12 cellular contexts compared by ENCODE assay signal in the genomic region with DNA sequence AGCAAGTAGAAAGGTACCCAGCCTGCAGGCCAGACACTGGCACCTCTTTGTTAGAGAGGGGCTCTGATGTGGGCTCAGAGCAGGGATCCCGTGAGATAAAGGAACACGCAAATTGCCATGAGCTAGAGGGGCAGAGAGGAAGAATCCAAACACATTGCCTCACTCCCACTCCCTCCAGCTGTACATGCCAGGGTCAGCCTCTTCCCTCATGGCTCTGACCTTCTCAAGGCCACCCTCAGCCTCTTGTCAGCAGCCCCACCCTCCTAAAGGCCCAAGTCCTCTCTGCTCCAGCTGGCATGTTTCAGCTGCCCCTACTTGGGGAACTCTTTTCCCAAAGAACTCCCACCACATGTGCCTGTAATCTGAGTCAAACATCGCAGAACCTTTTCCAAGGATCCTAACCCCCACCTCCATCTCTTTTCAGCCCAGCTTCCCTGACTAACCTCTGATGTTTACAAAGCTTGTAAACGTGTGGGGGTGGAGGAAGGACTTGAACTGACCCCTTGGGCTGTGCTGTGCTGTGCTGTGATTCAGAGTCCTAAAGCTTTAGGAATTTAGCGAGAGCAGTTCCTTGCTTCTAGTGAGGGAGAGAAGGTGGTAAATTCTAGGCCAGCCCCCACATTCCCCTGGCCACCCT. TPM values are rescaled to one million over a fixed set of nuclear protein-coding genes. Genes with fewer than 3 reads are reported as not detected.
DNase-seq lines count a peak whose midpoint lies in the region; ATAC-seq, FAIRE-seq and TF ChIP-seq lines count a peak whose summit lies in the region.
"Had no signal": no experiment of that assay in that cellular context is flagged by ENCODE, and none has a peak within 500 bp of the region (broad histone marks: within the 10 kb centered on the region; RNA-seq: fewer than 3 reads in every experiment).

No MANE protein-coding gene starts in this region.

- 0% methylated on average over 5 of the region's 5 CpGs for WGBS in HepG2 (ENCODE audit: low lambda C conversion rate)
- 20 to 39% methylated on average over 5 of the region's 5 CpGs for WGBS in tibial nerve, 2 donors

- ATAC-seq in HepG2, result peak; percentile 25
- ATAC-seq in lower lobe of right lung, result no peak
- ATAC-seq: mucosa of descending colon had no signal

- peak overlapping the region; percentile 63 for H3K4me2 ChIP-seq in HepG2 (ENCODE audit: low read depth, low read length)

- TF ChIP-seq POLR2A in HepG2 (IDR thresholded peaks at IDR 0.05; ENCODE audit: insufficient read depth in 1 of 2, low read depth in 2 of 2, low read length in 2 of 2) (no peak), tibial nerve (IDR thresholded peaks at IDR 0.05) (no peak)

- no TSS peak for BruUV-seq in HepG2 (replicated peaks; lab: Mats Ljungman, UMichigan)

- DNase-seq in HT1080 (ENCODE audit: low read depth) (peak; percentile 42), bronchial epithelial cell (ENCODE audit: low read depth) (peak; percentile 79), HepG2 (ENCODE audit: low spot score) (peak; percentile 34), tibial nerve (ENCODE audit: low spot score in 2 of 2) (no peak), lower lobe of right lung (no peak), midbrain (lab: John Stamatoyannopoulos, UW) (no peak), WERI-Rb-1 (no peak), NCI-H187 (lab: John Stamatoyannopoulos, UW) (no peak)
- DNase-seq: activated CD4-positive, alpha-beta memory T cell treated with anti-CD3 and anti-CD28 coated beads, Interleukin-2, amount 10 ng/mL, durations not matched to agents 7 days and 5 days; mucosa of descending colon; stimulated activated CD4-positive, alpha-beta T cell treated with anti-CD3 and anti-CD28 coated beads, Interleukin-2, amount 100 ng/mL, for 24 hours had no signal

- TF ChIP-seq CTCF in bronchial epithelial cell (IDR thresholded peaks at IDR 0.05; ENCODE audit: insufficient read depth, low read length, severe bottlenecking), result no peak
- TF ChIP-seq CTCF in HepG2 (CRISPR knock-in tag; IDR thresholded peaks at IDR 0.05), result no peak
- no peak for TF ChIP-seq CTCF in tibial nerve (IDR thresholded peaks at IDR 0.05)
- TF ChIP-seq CTCF in lower lobe of right lung (IDR thresholded peaks at IDR 0.05), result no peak
- TF ChIP-seq CTCF in WERI-Rb-1 (IDR thresholded peaks at IDR 0.05; ENCODE audit: low read depth, low read length), result no peak

- no peak for FAIRE-seq in bronchial epithelial cell (lab: Jason Lieb, UNC)
- FAIRE-seq in HepG2 (lab: Jason Lieb, UNC), result peak; percentile 77

- H3K27ac ChIP-seq in HepG2 (ENCODE audit: extremely low read length, insufficient read depth, low read length), result no peak overlapping the region
- peak overlapping the region in 3 of 4 donors; percentile 23 to 80 (median 59) for H3K27ac ChIP-seq in tibial nerve
- no peak overlapping the region for H3K27ac ChIP-seq in lower lobe of right lung
- H3K27ac ChIP-seq in WERI-Rb-1, result no peak overlapping the region
- H3K27ac ChIP-seq: suprapubic skin had no signal

- CTCF ChIA-PET in HepG2 (lab: Yijun Ruan, JAX; ENCODE audit: low intra/inter-chr PET ratio, low total read pairs), result no interaction called here

- H4K20me1 ChIP-seq in HepG2 (ENCODE audit: insufficient read depth, low read length), result no peaks in the 10 kb centered on the region

- TF ChIP-seq EP300 in HepG2 (IDR thresholded peaks at IDR 0.05; ENCODE audit: low read depth in 2 of 2, low read length in 2 of 2) (peak in 1 of 2 experiments; percentile 40; a peak in 1 of 4 replicates), HepG2 (CRISPR knock-in tag; IDR thresholded peaks at IDR 0.05; ENCODE audit: borderline replicate concordance) (peak; percentile 66; the same call in 1 of the 2 replicates), tibial nerve (IDR thresholded peaks at IDR 0.05) (no peak)

- H3K36me3 ChIP-seq in bronchial epithelial cell (ENCODE audit: control insufficient read depth, insufficient read depth, low read length) (no peaks in the 10 kb centered on the region), HepG2 (replicated peaks in 1 of 2; ENCODE audit: control insufficient read depth in 1 of 2, insufficient read depth in 2 of 2, low read length in 2 of 2) (no peaks in the 10 kb centered on the region), tibial nerve (no peaks in the 10 kb centered on the region), lower lobe of right lung (no peaks in the 10 kb centered on the region), WERI-Rb-1 (no peaks in the 10 kb centered on the region)
- H3K36me3 ChIP-seq: suprapubic skin had no signal

- POLR2A ChIA-PET in HepG2 (lab: Yijun Ruan, JAX), result interaction anchor here (0.6 to 2.5 kb wide), 4 partner anchors 21 to 98 kb away, joined by 3 to 11 read pairs (median 4); a partner anchor contains a TSS

- H3K79me2 ChIP-seq in HepG2 (ENCODE audit: insufficient read depth, low read length), result no peaks in the 10 kb centered on the region

- in situ Hi-C loops in HepG2 (cut with HindIII; ENCODE audit: extremely low pct_ligation_motif_present, low pct_unique_long_range_greater_than_20kb), result no loop called here

- TF ChIP-seq RAD21 in HepG2 (CRISPR knock-in tag; IDR thresholded peaks at IDR 0.05), result no peak

- H2AFZ ChIP-seq in HepG2 (ENCODE audit: low read length), result no peak overlapping the region

- H3K4me3 ChIP-seq in bronchial epithelial cell (ENCODE audit: low read depth, low read length) (no peak overlapping the region), HepG2 (replicated peaks in 1 of 3; ENCODE audit: insufficient read depth in 1 of 3, low read depth in 2 of 3, low read length in 3 of 3) (peak overlapping the region in 1 of 3 experiments; percentile 36; a peak in 1 of 6 replicates), tibial nerve (no peak overlapping the region), lower lobe of right lung (no peak overlapping the region), WERI-Rb-1 (ENCODE audit: low read depth, low read length) (no peak overlapping the region)
- H3K4me3 ChIP-seq: mucosa of descending colon, suprapubic skin had no signal

- H3K4me1 ChIP-seq in HepG2 (ENCODE audit: insufficient read depth, low read length) (peaks cover 57% of the 10 kb centered on the region), tibial nerve (peaks cover 0 to 45% (median 9%) of the 10 kb centered on the region in 4 donors), lower lobe of right lung (peaks cover 23% of the 10 kb centered on the region)

- H3K27me3 ChIP-seq in bronchial epithelial cell (ENCODE audit: control insufficient read depth, insufficient read depth, low read length) (no peaks in the 10 kb centered on the region), HepG2 (ENCODE audit: control insufficient read depth in 1 of 2, insufficient read depth in 2 of 2, low read length in 2 of 2) (peaks cover 0 to 22% of the 10 kb centered on the region in 2 experiments; a peak in 3 of 5 replicates), tibial nerve (no peaks in the 10 kb centered on the region), lower lobe of right lung (ENCODE audit: low read depth) (no peaks in the 10 kb centered on the region), WERI-Rb-1 (ENCODE audit: insufficient read depth, low read depth, severe bottlenecking) (no peaks in the 10 kb centered on the region)
- H3K27me3 ChIP-seq: suprapubic skin had no signal

- H3K9me3 ChIP-seq in HepG2 (ENCODE audit: low read length) (no peaks in the 10 kb centered on the region), tibial nerve (no peaks in the 10 kb centered on the region), lower lobe of right lung (no peaks in the 10 kb centered on the region), WERI-Rb-1 (ENCODE audit: severe bottlenecking) (peaks cover under 1% of the 10 kb centered on the region)
- H3K9me3 ChIP-seq: mucosa of descending colon, suprapubic skin had no signal

- intact Hi-C loops in HepG2 (cut with micrococcal nuclease; ENCODE audit: unreplicated experiment), result no loop called here
- intact Hi-C loops in lower lobe of right lung (cut with DNase I), result no loop called here

- peak overlapping the region; percentile 38 for H3K9ac ChIP-seq in HepG2 (ENCODE audit: insufficient read depth, low read depth, low read length)

RNA-seq across cellular contexts. Expression of a gene that starts 7.4 kb away (rescaled TPM):
- total RNA-seq in HT1080 (2014; rRNA removed; shearing (Covaris generic)), result 13.3 and 15.1 TPM in 2 replicates
- 12.1 and 12.3 TPM in 2 replicates for polyA plus RNA-seq in HT1080 (2015; cell fraction: cytosol; rRNA removed)
- 35.7 and 47.5 TPM in 2 replicates for polyA plus RNA-seq in HT1080 (2015; cell fraction: nucleus; rRNA removed)
- total RNA-seq in bronchial epithelial cell, result 7.4 and 8.6 TPM in 2 replicates
- 0.29 TPM in 1 of 2 replicates, not detected in the other for total RNA-seq in HepG2 (2016; rRNA removed; fragmentation: Illumina TruSeq; extraction: Trizol)
- not detected in 2 replicates for total RNA-seq in HepG2 (2016; cell fraction: cytosol; rRNA removed; fragmentation: Illumina TruSeq; extraction: Trizol; ENCODE audit: low read depth)
- total RNA-seq in HepG2 (2016; cell fraction: insoluble cytoplasmic fraction; rRNA removed; fragmentation: Illumina TruSeq; extraction: Trizol), result 0.24 and 0.25 TPM in 2 replicates
- 0.31 and 0.48 TPM in 2 replicates for total RNA-seq in HepG2 (2016; cell fraction: membrane; rRNA removed; fragmentation: Illumina TruSeq; extraction: Trizol)
- total RNA-seq in HepG2 (2016; cell fraction: nucleus; rRNA removed; fragmentation: Illumina TruSeq; extraction: Trizol), result 0.16 TPM in 1 of 2 replicates, not detected in the other
- polyA plus RNA-seq in HepG2 (2011; rRNA removed), result 0.54 and 0.88 TPM in 2 replicates
- 0.27 and 0.38 TPM in 2 replicates for polyA plus RNA-seq in HepG2 (2011; cell fraction: cytosol; rRNA removed)
- polyA plus RNA-seq in HepG2 (2011; cell fraction: nucleus; rRNA removed), result 1.9 and 2.8 TPM in 2 replicates
- 0.31 and 0.96 TPM in 2 replicates for polyA plus RNA-seq in HepG2 (2012)
- polyA plus RNA-seq in HepG2 (2016; cell fraction: cytosol; fragmentation: Illumina TruSeq; extraction: Trizol; ENCODE audit: low read depth), result 0.18 and 0.26 TPM in 2 replicates
- 0.09 and 0.19 TPM in 2 replicates for polyA plus RNA-seq in HepG2 (2016; cell fraction: insoluble cytoplasmic fraction; fragmentation: Illumina TruSeq; extraction: Trizol; ENCODE audit: low read depth)
- 0.48 TPM in 1 of 2 replicates, not detected in the other for polyA plus RNA-seq in HepG2 (2016; cell fraction: membrane; fragmentation: Illumina TruSeq; extraction: Trizol; ENCODE audit: low read depth)
- polyA plus RNA-seq in HepG2 (2016; cell fraction: nucleus; fragmentation: Illumina TruSeq; extraction: Trizol; ENCODE audit: insufficient read depth, low read depth), result 1.0 and 1.1 TPM in 2 replicates
- 0.36 and 23.6 TPM in 2 replicates for polyA minus RNA-seq in HepG2 (2011; rRNA and poly(A)+ RNA removed; ENCODE audit: low replicate concordance)
- polyA minus RNA-seq in HepG2 (2011; cell fraction: cytosol; rRNA and poly(A)+ RNA removed), result not detected in 2 replicates
- polyA minus RNA-seq in HepG2 (2011; cell fraction: nucleus; rRNA and poly(A)+ RNA removed), result 0.87 and 1.2 TPM in 2 replicates
- total RNA-seq in tibial nerve, result 10 to 100 TPM in 3 of 4 donors, 1 to 10 TPM in 1; 9.8 to 31.2 (median 20.7) TPM
- total RNA-seq in lower lobe of right lung, result 23.5 TPM

RNA-seq across cellular contexts. Expression of a gene that starts 22.0 kb away (rescaled TPM):
- 14.5 and 15.6 TPM in 2 replicates for total RNA-seq in HT1080 (2014; rRNA removed; shearing (Covaris generic))
- 11.9 and 12.3 TPM in 2 replicates for polyA plus RNA-seq in HT1080 (2015; cell fraction: cytosol; rRNA removed)
- polyA plus RNA-seq in HT1080 (2015; cell fraction: nucleus; rRNA removed), result 40.2 and 40.3 TPM in 2 replicates
- 13.4 and 32.6 TPM in 2 replicates for total RNA-seq in bronchial epithelial cell
- total RNA-seq in HepG2 (2016; rRNA removed; fragmentation: Illumina TruSeq; extraction: Trizol), result 6.8 and 10.6 TPM in 2 replicates
- 1.0 and 1.9 TPM in 2 replicates for total RNA-seq in HepG2 (2016; cell fraction: cytosol; rRNA removed; fragmentation: Illumina TruSeq; extraction: Trizol; ENCODE audit: low read depth)
- 6.2 and 13.4 TPM in 2 replicates for total RNA-seq in HepG2 (2016; cell fraction: insoluble cytoplasmic fraction; rRNA removed; fragmentation: Illumina TruSeq; extraction: Trizol)
- 4.6 and 4.7 TPM in 2 replicates for total RNA-seq in HepG2 (2016; cell fraction: membrane; rRNA removed; fragmentation: Illumina TruSeq; extraction: Trizol)
- total RNA-seq in HepG2 (2016; cell fraction: nucleus; rRNA removed; fragmentation: Illumina TruSeq; extraction: Trizol), result 14.5 and 16.8 TPM in 2 replicates
- polyA plus RNA-seq in HepG2 (2011; rRNA removed), result 11.8 and 15.4 TPM in 2 replicates
- 9.2 and 11.5 TPM in 2 replicates for polyA plus RNA-seq in HepG2 (2011; cell fraction: cytosol; rRNA removed)
- 54.8 and 59.8 TPM in 2 replicates for polyA plus RNA-seq in HepG2 (2011; cell fraction: nucleus; rRNA removed)
- 9.1 and 10.5 TPM in 2 replicates for polyA plus RNA-seq in HepG2 (2012)
- 0.58 and 0.87 TPM in 2 replicates for polyA plus RNA-seq in HepG2 (2016; cell fraction: cytosol; fragmentation: Illumina TruSeq; extraction: Trizol; ENCODE audit: low read depth)
- 4.3 and 5.7 TPM in 2 replicates for polyA plus RNA-seq in HepG2 (2016; cell fraction: insoluble cytoplasmic fraction; fragmentation: Illumina TruSeq; extraction: Trizol; ENCODE audit: low read depth)
- polyA plus RNA-seq in HepG2 (2016; cell fraction: membrane; fragmentation: Illumina TruSeq; extraction: Trizol; ENCODE audit: low read depth), result 1.6 and 2.5 TPM in 2 replicates
- polyA plus RNA-seq in HepG2 (2016; cell fraction: nucleus; fragmentation: Illumina TruSeq; extraction: Trizol; ENCODE audit: insufficient read depth, low read depth), result 29.2 and 33.7 TPM in 2 replicates
- polyA minus RNA-seq in HepG2 (2011; rRNA and poly(A)+ RNA removed; ENCODE audit: low replicate concordance), result 48.0 and 70.3 TPM in 2 replicates
- polyA minus RNA-seq in HepG2 (2011; cell fraction: cytosol; rRNA and poly(A)+ RNA removed), result 17.7 and 22.5 TPM in 2 replicates
- polyA minus RNA-seq in HepG2 (2011; cell fraction: nucleus; rRNA and poly(A)+ RNA removed), result 21.5 and 22.5 TPM in 2 replicates
- 10 to 100 TPM; 53.3 to 74.7 (median 57.1) TPM for total RNA-seq in tibial nerve
- 42.7 TPM for total RNA-seq in lower lobe of right lung

RNA-seq across cellular contexts. Expression of a gene that starts 41.0 kb away (rescaled TPM):
- total RNA-seq in HT1080 (2014; rRNA removed; shearing (Covaris generic)), result 82.8 and 90.7 TPM in 2 replicates
- polyA plus RNA-seq in HT1080 (2015; cell fraction: cytosol; rRNA removed), result 48.9 and 52.6 TPM in 2 replicates
- polyA plus RNA-seq in HT1080 (2015; cell fraction: nucleus; rRNA removed), result 111 and 126 TPM in 2 replicates
- total RNA-seq in bronchial epithelial cell, result 68.7 and 81.2 TPM in 2 replicates
- total RNA-seq in HepG2 (2016; rRNA removed; fragmentation: Illumina TruSeq; extraction: Trizol), result 81.5 and 90.0 TPM in 2 replicates
- total RNA-seq in HepG2 (2016; cell fraction: cytosol; rRNA removed; fragmentation: Illumina TruSeq; extraction: Trizol; ENCODE audit: low read depth), result 13.0 and 13.4 TPM in 2 replicates
- total RNA-seq in HepG2 (2016; cell fraction: insoluble cytoplasmic fraction; rRNA removed; fragmentation: Illumina TruSeq; extraction: Trizol), result 81.4 and 90.7 TPM in 2 replicates
- total RNA-seq in HepG2 (2016; cell fraction: membrane; rRNA removed; fragmentation: Illumina TruSeq; extraction: Trizol), result 17.1 and 20.2 TPM in 2 replicates
- total RNA-seq in HepG2 (2016; cell fraction: nucleus; rRNA removed; fragmentation: Illumina TruSeq; extraction: Trizol), result 66.5 and 79.7 TPM in 2 replicates
- polyA plus RNA-seq in HepG2 (2011; rRNA removed), result 35.7 and 42.2 TPM in 2 replicates
- 28.4 and 30.1 TPM in 2 replicates for polyA plus RNA-seq in HepG2 (2011; cell fraction: cytosol; rRNA removed)
- polyA plus RNA-seq in HepG2 (2011; cell fraction: nucleus; rRNA removed), result 114 and 128 TPM in 2 replicates
- 43.8 and 55.5 TPM in 2 replicates for polyA plus RNA-seq in HepG2 (2012)
- 2.6 and 3.7 TPM in 2 replicates for polyA plus RNA-seq in HepG2 (2016; cell fraction: cytosol; fragmentation: Illumina TruSeq; extraction: Trizol; ENCODE audit: low read depth)
- polyA plus RNA-seq in HepG2 (2016; cell fraction: insoluble cytoplasmic fraction; fragmentation: Illumina TruSeq; extraction: Trizol; ENCODE audit: low read depth), result 62.7 and 67.1 TPM in 2 replicates
- 8.1 and 9.8 TPM in 2 replicates for polyA plus RNA-seq in HepG2 (2016; cell fraction: membrane; fragmentation: Illumina TruSeq; extraction: Trizol; ENCODE audit: low read depth)
- 132 TPM in 2 replicates for polyA plus RNA-seq in HepG2 (2016; cell fraction: nucleus; fragmentation: Illumina TruSeq; extraction: Trizol; ENCODE audit: insufficient read depth, low read depth)
- 29.9 and 100 TPM in 2 replicates for polyA minus RNA-seq in HepG2 (2011; rRNA and poly(A)+ RNA removed; ENCODE audit: low replicate concordance)
- polyA minus RNA-seq in HepG2 (2011; cell fraction: cytosol; rRNA and poly(A)+ RNA removed), result 11.7 and 12.4 TPM in 2 replicates
- polyA minus RNA-seq in HepG2 (2011; cell fraction: nucleus; rRNA and poly(A)+ RNA removed), result 55.9 and 69.0 TPM in 2 replicates
- total RNA-seq in tibial nerve, result 10 to 100 TPM; 40.9 to 73.7 (median 49.8) TPM
- 76.8 TPM for total RNA-seq in lower lobe of right lung

RNA-seq across cellular contexts. Expression of a gene that starts 54.7 kb away (rescaled TPM):
- total RNA-seq in HT1080 (2014; rRNA removed; shearing (Covaris generic)), result 0.07 and 0.11 TPM in 2 replicates
- 0.41 and 0.60 TPM in 2 replicates for polyA plus RNA-seq in HT1080 (2015; cell fraction: cytosol; rRNA removed)
- polyA plus RNA-seq in HT1080 (2015; cell fraction: nucleus; rRNA removed), result 0.76 and 4.4 TPM in 2 replicates
- total RNA-seq in bronchial epithelial cell, result 2.9 and 4.5 TPM in 2 replicates
- total RNA-seq in HepG2 (2016; rRNA removed; fragmentation: Illumina TruSeq; extraction: Trizol), result 1.8 and 2.2 TPM in 2 replicates
- total RNA-seq in HepG2 (2016; cell fraction: cytosol; rRNA removed; fragmentation: Illumina TruSeq; extraction: Trizol; ENCODE audit: low read depth), result 0.88 and 1.9 TPM in 2 replicates
- total RNA-seq in HepG2 (2016; cell fraction: insoluble cytoplasmic fraction; rRNA removed; fragmentation: Illumina TruSeq; extraction: Trizol), result 2.5 and 2.9 TPM in 2 replicates
- 1.2 and 1.4 TPM in 2 replicates for total RNA-seq in HepG2 (2016; cell fraction: membrane; rRNA removed; fragmentation: Illumina TruSeq; extraction: Trizol)
- 1.9 and 3.0 TPM in 2 replicates for total RNA-seq in HepG2 (2016; cell fraction: nucleus; rRNA removed; fragmentation: Illumina TruSeq; extraction: Trizol)
- polyA plus RNA-seq in HepG2 (2011; rRNA removed), result 1.9 and 2.8 TPM in 2 replicates
- polyA plus RNA-seq in HepG2 (2011; cell fraction: cytosol; rRNA removed), result 1.3 and 2.0 TPM in 2 replicates
- polyA plus RNA-seq in HepG2 (2011; cell fraction: nucleus; rRNA removed), result 1.8 and 1.9 TPM in 2 replicates
- 0.71 and 1.1 TPM in 2 replicates for polyA plus RNA-seq in HepG2 (2012)
- polyA plus RNA-seq in HepG2 (2016; cell fraction: cytosol; fragmentation: Illumina TruSeq; extraction: Trizol; ENCODE audit: low read depth), result 0.32 and 0.35 TPM in 2 replicates
- polyA plus RNA-seq in HepG2 (2016; cell fraction: insoluble cytoplasmic fraction; fragmentation: Illumina TruSeq; extraction: Trizol; ENCODE audit: low read depth), result 2.7 and 3.6 TPM in 2 replicates
- polyA plus RNA-seq in HepG2 (2016; cell fraction: membrane; fragmentation: Illumina TruSeq; extraction: Trizol; ENCODE audit: low read depth), result 0.64 and 0.78 TPM in 2 replicates
- 3.6 and 3.8 TPM in 2 replicates for polyA plus RNA-seq in HepG2 (2016; cell fraction: nucleus; fragmentation: Illumina TruSeq; extraction: Trizol; ENCODE audit: insufficient read depth, low read depth)
- 1.0 and 2.6 TPM in 2 replicates for polyA minus RNA-seq in HepG2 (2011; rRNA and poly(A)+ RNA removed; ENCODE audit: low replicate concordance)
- polyA minus RNA-seq in HepG2 (2011; cell fraction: cytosol; rRNA and poly(A)+ RNA removed), result 0.59 and 1.2 TPM in 2 replicates
- 0.90 and 3.6 TPM in 2 replicates for polyA minus RNA-seq in HepG2 (2011; cell fraction: nucleus; rRNA and poly(A)+ RNA removed)
- total RNA-seq in tibial nerve, result 1 to 10 TPM in 1 of 4 donors, not detected in 3; 1.8 TPM
- 5.9 TPM for total RNA-seq in lower lobe of right lung

Comparison
In these comparisons a context has a peak if more than half of its experiments do, and no peak if none do; other contexts are left out.
1. DNase-seq: peak in HT1080 (single experiment), bronchial epithelial cell (single experiment) and HepG2 (single experiment); none in tibial nerve (0 of 2), lower lobe of right lung (single experiment), midbrain (single experiment), WERI-Rb-1 (single experiment) and NCI-H187 (0 of 2).
2. H3K27ac ChIP-seq: peak in tibial nerve (3 of 4); none in HepG2 (single experiment), lower lobe of right lung (single experiment) and WERI-Rb-1 (single experiment).